In the genomic region with DNA sequence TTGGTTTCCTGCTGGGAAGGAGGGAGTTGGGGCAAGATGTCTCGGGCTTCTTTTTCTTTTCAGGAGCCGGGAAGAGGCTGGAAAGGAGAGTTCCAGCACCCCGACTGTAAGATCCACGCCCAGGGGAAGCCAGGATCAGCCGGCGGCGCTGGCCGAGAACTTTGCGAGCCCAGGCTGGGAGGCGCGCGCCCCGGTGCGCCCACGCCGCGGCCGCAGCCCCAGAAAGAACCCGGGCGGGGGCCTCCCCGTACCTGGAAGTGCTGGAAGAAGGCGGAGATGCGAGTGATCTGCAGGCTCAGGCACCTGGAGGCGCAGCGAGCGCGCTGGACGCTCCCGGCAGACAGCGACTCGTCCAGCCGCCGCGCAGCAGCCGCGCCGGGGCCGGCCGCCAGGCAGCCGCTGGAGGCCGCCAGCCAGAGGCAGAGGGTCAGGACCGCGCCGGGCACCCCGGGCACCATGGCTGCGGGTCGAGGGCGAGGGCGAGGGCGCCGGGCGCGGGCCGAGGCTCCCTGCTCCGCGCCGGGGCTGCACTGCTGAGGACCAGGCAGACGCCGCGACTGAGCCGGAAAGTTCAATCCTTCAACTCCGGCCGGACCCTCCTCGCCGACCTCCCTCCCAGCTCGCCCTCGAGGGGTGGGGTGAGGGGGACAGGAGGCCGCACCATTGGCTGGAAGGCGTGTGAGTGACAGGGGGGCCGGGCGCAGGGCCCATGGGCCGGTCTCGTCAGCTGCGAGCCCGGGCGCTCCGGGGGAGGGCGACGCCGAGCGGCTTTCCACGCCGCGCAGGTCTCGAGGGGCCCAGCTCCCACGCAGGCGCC, we compare ENCODE assay signal across 1 cellular context.
TF ChIP-seq lines count a peak whose summit lies in the region.

A gene with protein sequence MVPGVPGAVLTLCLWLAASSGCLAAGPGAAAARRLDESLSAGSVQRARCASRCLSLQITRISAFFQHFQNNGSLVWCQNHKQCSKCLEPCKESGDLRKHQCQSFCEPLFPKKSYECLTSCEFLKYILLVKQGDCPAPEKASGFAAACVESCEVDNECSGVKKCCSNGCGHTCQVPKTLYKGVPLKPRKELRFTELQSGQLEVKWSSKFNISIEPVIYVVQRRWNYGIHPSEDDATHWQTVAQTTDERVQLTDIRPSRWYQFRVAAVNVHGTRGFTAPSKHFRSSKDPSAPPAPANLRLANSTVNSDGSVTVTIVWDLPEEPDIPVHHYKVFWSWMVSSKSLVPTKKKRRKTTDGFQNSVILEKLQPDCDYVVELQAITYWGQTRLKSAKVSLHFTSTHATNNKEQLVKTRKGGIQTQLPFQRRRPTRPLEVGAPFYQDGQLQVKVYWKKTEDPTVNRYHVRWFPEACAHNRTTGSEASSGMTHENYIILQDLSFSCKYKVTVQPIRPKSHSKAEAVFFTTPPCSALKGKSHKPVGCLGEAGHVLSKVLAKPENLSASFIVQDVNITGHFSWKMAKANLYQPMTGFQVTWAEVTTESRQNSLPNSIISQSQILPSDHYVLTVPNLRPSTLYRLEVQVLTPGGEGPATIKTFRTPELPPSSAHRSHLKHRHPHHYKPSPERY (minus strand): TSS at position 559 of the 817 bp plus-strand sequence. CDS start 101 bp downstream, at position 458.

TF ChIP-seq in GM12878, 131 proteins besides CTCF, POLR2A, EP300 and RAD21 (continued from another document):
- TF ChIP-seq, protein P1, sequence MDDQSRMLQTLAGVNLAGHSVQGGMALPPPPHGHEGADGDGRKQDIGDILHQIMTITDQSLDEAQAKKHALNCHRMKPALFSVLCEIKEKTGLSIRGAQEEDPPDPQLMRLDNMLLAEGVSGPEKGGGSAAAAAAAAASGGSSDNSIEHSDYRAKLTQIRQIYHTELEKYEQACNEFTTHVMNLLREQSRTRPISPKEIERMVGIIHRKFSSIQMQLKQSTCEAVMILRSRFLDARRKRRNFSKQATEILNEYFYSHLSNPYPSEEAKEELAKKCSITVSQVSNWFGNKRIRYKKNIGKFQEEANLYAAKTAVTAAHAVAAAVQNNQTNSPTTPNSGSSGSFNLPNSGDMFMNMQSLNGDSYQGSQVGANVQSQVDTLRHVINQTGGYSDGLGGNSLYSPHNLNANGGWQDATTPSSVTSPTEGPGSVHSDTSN (IDR thresholded peaks at IDR 0.05; ENCODE audit: insufficient replicate concordance, low read depth, low read length) = peak; percentile 67
- TF ChIP-seq MYC (IDR thresholded peaks at IDR 0.05; ENCODE audit: insufficient read depth, insufficient read length, insufficient replicate concordance, low read length, severe bottlenecking) (no peak), CHD4 (IDR thresholded peaks at IDR 0.05) (no peak), IKZF2 (IDR thresholded peaks at IDR 0.05) (no peak), YY1 (IDR thresholded peaks at IDR 0.05; ENCODE audit: low read depth, low read length) (no peak), BHLHE40 (IDR thresholded peaks at IDR 0.05; ENCODE audit: borderline replicate concordance in 1 of 2, low read depth in 2 of 2, low read length in 1 of 2) (no peak), IKZF1 (conservative IDR thresholded peaks at IDR 0.05) (no peak), CEBPB (IDR thresholded peaks at IDR 0.05; ENCODE audit: borderline replicate concordance in 1 of 2, low read depth in 2 of 2, low read length in 2 of 2) (no peak), MTA3 (IDR thresholded peaks at IDR 0.05; ENCODE audit: borderline replicate concordance, low read length) (no peak)
- TF ChIP-seq, protein P2, sequence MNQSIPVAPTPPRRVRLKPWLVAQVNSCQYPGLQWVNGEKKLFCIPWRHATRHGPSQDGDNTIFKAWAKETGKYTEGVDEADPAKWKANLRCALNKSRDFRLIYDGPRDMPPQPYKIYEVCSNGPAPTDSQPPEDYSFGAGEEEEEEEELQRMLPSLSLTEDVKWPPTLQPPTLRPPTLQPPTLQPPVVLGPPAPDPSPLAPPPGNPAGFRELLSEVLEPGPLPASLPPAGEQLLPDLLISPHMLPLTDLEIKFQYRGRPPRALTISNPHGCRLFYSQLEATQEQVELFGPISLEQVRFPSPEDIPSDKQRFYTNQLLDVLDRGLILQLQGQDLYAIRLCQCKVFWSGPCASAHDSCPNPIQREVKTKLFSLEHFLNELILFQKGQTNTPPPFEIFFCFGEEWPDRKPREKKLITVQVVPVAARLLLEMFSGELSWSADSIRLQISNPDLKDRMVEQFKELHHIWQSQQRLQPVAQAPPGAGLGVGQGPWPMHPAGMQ (IDR thresholded peaks at IDR 0.05; ENCODE audit: borderline replicate concordance) = no peak
- TF ChIP-seq, protein P3, sequence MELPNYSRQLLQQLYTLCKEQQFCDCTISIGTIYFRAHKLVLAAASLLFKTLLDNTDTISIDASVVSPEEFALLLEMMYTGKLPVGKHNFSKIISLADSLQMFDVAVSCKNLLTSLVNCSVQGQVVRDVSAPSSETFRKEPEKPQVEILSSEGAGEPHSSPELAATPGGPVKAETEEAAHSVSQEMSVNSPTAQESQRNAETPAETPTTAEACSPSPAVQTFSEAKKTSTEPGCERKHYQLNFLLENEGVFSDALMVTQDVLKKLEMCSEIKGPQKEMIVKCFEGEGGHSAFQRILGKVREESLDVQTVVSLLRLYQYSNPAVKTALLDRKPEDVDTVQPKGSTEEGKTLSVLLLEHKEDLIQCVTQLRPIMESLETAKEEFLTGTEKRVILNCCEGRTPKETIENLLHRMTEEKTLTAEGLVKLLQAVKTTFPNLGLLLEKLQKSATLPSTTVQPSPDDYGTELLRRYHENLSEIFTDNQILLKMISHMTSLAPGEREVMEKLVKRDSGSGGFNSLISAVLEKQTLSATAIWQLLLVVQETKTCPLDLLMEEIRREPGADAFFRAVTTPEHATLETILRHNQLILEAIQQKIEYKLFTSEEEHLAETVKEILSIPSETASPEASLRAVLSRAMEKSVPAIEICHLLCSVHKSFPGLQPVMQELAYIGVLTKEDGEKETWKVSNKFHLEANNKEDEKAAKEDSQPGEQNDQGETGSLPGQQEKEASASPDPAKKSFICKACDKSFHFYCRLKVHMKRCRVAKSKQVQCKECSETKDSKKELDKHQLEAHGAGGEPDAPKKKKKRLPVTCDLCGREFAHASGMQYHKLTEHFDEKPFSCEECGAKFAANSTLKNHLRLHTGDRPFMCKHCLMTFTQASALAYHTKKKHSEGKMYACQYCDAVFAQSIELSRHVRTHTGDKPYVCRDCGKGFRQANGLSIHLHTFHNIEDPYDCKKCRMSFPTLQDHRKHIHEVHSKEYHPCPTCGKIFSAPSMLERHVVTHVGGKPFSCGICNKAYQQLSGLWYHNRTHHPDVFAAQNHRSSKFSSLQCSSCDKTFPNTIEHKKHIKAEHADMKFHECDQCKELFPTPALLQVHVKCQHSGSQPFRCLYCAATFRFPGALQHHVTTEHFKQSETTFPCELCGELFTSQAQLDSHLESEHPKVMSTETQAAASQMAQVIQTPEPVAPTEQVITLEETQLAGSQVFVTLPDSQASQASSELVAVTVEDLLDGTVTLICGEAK (IDR thresholded peaks at IDR 0.05; ENCODE audit: borderline replicate concordance) = no peak
- TF ChIP-seq, protein P4, sequence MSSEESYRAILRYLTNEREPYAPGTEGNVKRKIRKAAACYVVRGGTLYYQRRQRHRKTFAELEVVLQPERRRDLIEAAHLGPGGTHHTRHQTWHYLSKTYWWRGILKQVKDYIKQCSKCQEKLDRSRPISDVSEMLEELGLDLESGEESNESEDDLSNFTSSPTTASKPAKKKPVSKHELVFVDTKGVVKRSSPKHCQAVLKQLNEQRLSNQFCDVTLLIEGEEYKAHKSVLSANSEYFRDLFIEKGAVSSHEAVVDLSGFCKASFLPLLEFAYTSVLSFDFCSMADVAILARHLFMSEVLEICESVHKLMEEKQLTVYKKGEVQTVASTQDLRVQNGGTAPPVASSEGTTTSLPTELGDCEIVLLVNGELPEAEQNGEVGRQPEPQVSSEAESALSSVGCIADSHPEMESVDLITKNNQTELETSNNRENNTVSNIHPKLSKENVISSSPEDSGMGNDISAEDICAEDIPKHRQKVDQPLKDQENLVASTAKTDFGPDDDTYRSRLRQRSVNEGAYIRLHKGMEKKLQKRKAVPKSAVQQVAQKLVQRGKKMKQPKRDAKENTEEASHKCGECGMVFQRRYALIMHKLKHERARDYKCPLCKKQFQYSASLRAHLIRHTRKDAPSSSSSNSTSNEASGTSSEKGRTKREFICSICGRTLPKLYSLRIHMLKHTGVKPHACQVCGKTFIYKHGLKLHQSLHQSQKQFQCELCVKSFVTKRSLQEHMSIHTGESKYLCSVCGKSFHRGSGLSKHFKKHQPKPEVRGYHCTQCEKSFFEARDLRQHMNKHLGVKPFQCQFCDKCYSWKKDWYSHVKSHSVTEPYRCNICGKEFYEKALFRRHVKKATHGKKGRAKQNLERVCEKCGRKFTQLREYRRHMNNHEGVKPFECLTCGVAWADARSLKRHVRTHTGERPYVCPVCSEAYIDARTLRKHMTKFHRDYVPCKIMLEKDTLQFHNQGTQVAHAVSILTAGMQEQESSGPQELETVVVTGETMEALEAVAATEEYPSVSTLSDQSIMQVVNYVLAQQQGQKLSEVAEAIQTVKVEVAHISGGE (CRISPR knock-in tag; IDR thresholded peaks at IDR 0.05) = no peak
- TF ChIP-seq, protein P5, sequence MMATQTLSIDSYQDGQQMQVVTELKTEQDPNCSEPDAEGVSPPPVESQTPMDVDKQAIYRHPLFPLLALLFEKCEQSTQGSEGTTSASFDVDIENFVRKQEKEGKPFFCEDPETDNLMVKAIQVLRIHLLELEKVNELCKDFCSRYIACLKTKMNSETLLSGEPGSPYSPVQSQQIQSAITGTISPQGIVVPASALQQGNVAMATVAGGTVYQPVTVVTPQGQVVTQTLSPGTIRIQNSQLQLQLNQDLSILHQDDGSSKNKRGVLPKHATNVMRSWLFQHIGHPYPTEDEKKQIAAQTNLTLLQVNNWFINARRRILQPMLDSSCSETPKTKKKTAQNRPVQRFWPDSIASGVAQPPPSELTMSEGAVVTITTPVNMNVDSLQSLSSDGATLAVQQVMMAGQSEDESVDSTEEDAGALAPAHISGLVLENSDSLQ (IDR thresholded peaks at IDR 0.05) = peak; percentile 86
